Comparison of ENCODE assay signal across 18 cellular contexts in the genomic region with DNA sequence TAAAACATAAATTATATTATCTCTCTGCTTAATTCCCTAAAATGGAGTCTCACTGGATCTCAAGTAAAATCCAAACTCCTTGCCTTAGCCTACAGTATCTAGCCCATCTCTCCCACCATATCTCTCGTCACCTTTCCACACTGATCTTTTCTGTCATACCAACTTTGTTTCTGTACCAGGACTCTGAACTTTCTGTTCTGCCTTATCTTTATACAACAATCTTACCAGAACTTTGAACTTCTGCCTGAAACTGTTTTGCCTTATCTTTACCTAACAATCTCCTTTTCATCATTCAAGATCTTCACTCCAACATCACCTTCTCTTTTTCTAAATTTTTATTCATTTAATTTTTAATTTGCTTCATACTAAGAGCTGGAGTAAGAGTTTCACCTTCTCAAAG.
"Had no signal": no experiment of that assay in that cellular context is flagged by ENCODE, and none has a peak within 500 bp of the region (broad histone marks: within the 10 kb centered on the region; RNA-seq: fewer than 3 reads in every experiment).

No MANE protein-coding gene starts in this region.

- FAIRE-seq: TTC549 had no signal

- H3K27ac ChIP-seq: cardiac muscle cell, coronary artery, hepatocyte, ovary, stomach, testis had no signal

- H3K4me3 Mint-ChIP-seq: activated T-cell treated with anti-CD3 and anti-CD28 coated beads, Interleukin-2, amount 50 U/mL, for 4 hours; WTC11 had no signal

- H3K9me3 ChIP-seq: SK-N-SH, stomach, testis had no signal

- DNase-seq: activated CD4-positive, alpha-beta T cell treated with anti-CD3 and anti-CD28 coated beads, Interleukin-2, amount 50 U/mL, for 1 hour; activated gamma-delta T cell treated with Interleukin-2 at 50 U/mL for 16 hours; activated T-cell treated with anti-CD3 and anti-CD28 coated beads, Interleukin-2, amount 50 U/mL, for 4 hours; islet precursor cell; midbrain; ovary; SK-N-SH; stimulated activated CD4-positive, alpha-beta T cell treated with anti-CD3 and anti-CD28 coated beads, Interleukin-2, amount 100 ng/mL, for 24 hours; stomach; testis had no signal

- H3K27ac Mint-ChIP-seq: WTC11 had no signal

- H3K4me2 ChIP-seq: hepatocyte, SK-N-SH had no signal

- H3K4me1 Mint-ChIP-seq: WTC11 had no signal

- H3K4me3 ChIP-seq: cardiac muscle cell, coronary artery, hepatocyte, ovary, stomach, testis had no signal

- H3K4me1 ChIP-seq: stomach, testis had no signal

- ATAC-seq: esophagus mucosa, left lobe of liver, sciatic nerve, WTC11 had no signal
